Comparison of ENCODE assay signal across 8 cellular contexts in genomic region chr22:37849089-37849751, GRCh38. TPM values are rescaled to one million over a fixed set of nuclear protein-coding genes. Genes with fewer than 3 reads are reported as not detected.
A peak's percentile ranks its signal among the peaks of the same experiment; 100 is the strongest.
DNase-seq lines count a peak whose midpoint lies in the region; ATAC-seq lines count a peak whose summit lies in the region.

Gene EIF3L (plus strand): TSS chr22:37849419. CDS start chr22:37849450, 31 bp downstream.

- peak within 1 kb of the TSS; percentile 73 to 84 (median 80) for H3K4me3 ChIP-seq in BLaER1 treated with 17β-estradiol and CSF1 and Interleukin-3, amounts not matched to agents 10 nM and 100 nM
- H3K4me3 ChIP-seq in effector memory CD4-positive, alpha-beta T cell (ENCODE audit: insufficient read depth, low read depth, low read length, poor library complexity, severe bottlenecking) = peak within 1 kb of the TSS; percentile 84

- DNase-seq in HK-2 (ENCODE audit: unreplicated experiment) (peak; percentile 86), NOMO-1 (lab: John Stamatoyannopoulos, UW; ENCODE audit: unreplicated experiment in 2 of 2) (peak; percentile 80 to 91), lung microvascular endothelial cell (ENCODE audit: low read depth in 2 of 2) (peak; percentile 92 to 93)
- DNase-seq in effector memory CD4-positive, alpha-beta T cell = peak; percentile 73 to 83 (median 78)
- DNase-seq in stimulated activated CD4-positive, alpha-beta T cell treated with anti-CD3 and anti-CD28 coated beads, TNF-alpha, amount 100 ng/mL, for 4 hours (ENCODE audit: low read depth in 3 of 3) = peak; percentile 69 to 81 (median 74)

- H3K9me3 ChIP-seq in BLaER1 treated with 17β-estradiol and CSF1 and Interleukin-3, amounts not matched to agents 10 nM and 100 nM (replicated peaks in 1 of 11) = peaks cover 0 to 12% (median 9%) of the 10 kb centered on the region in 11 experiments; a peak in 14 of 22 replicates
- H3K9me3 ChIP-seq in effector memory CD4-positive, alpha-beta T cell (ENCODE audit: control insufficient read depth, low read length) = no peaks in the 10 kb centered on the region

- CTCF ChIA-PET in activated CD8-positive, alpha-beta memory T cell treated with anti-CD3 and anti-CD28 coated beads for 36 hours (lab: Charles Lee) = interaction anchor here (1.2 to 1.5 kb wide), 2 partner anchors 14 to 31 kb away, joined by 4 to 8 read pairs; no protein-coding TSS in a partner anchor

- H3K27me3 ChIP-seq in BLaER1 treated with 17β-estradiol and CSF1 and Interleukin-3, amounts not matched to agents 10 nM and 100 nM = no peaks in the 10 kb centered on the region
- no peaks in the 10 kb centered on the region for H3K27me3 ChIP-seq in effector memory CD4-positive, alpha-beta T cell (replicated peaks; ENCODE audit: control insufficient read depth, insufficient read depth, low read length, poor library complexity, severe bottlenecking)

- POLR2A ChIA-PET in activated CD8-positive, alpha-beta memory T cell treated with anti-CD3 and anti-CD28 coated beads for 36 hours (lab: Charles Lee) = interaction anchor here (0.6 kb wide), 1 partner anchor 12 kb away, joined by 3 read pairs; no protein-coding TSS in a partner anchor

- peaks cover 26 to 37% (median 30%) of the 10 kb centered on the region in 10 experiments for H3K4me1 ChIP-seq in BLaER1 treated with 17β-estradiol and CSF1 and Interleukin-3, amounts not matched to agents 10 nM and 100 nM
- H3K4me1 ChIP-seq in effector memory CD4-positive, alpha-beta T cell (ENCODE audit: control insufficient read depth, insufficient read depth, low read length, poor library complexity, severe bottlenecking) = peaks cover 5% of the 10 kb centered on the region

- peaks cover 35 to 45% (median 40%) of the 10 kb centered on the region in 11 experiments for H3K36me3 ChIP-seq in BLaER1 treated with 17β-estradiol and CSF1 and Interleukin-3, amounts not matched to agents 10 nM and 100 nM
- peaks cover 20% of the 10 kb centered on the region for H3K36me3 ChIP-seq in effector memory CD4-positive, alpha-beta T cell (ENCODE audit: control insufficient read depth, insufficient read depth, low read length)

- peak within 1 kb of the TSS; percentile 87 to 99 (median 92) for H3K4me2 ChIP-seq in BLaER1 treated with 17β-estradiol and CSF1 and Interleukin-3, amounts not matched to agents 10 nM and 100 nM

- peak within 1 kb of the TSS; percentile 88 to 96 (median 91) for H3K9ac ChIP-seq in BLaER1 treated with 17β-estradiol and CSF1 and Interleukin-3, amounts not matched to agents 10 nM and 100 nM

- peak; percentile 48 for ATAC-seq in GM19372 (IDR thresholded peaks at IDR 0.05; ENCODE audit: low read depth, unreplicated experiment)

- H4K20me1 ChIP-seq in BLaER1 treated with 17β-estradiol and CSF1 and Interleukin-3, amounts not matched to agents 10 nM and 100 nM = peaks cover 12 to 47% (median 41%) of the 10 kb centered on the region in 11 experiments; a peak in 21 of 22 replicates

- H3K27ac ChIP-seq in BLaER1 treated with 17β-estradiol and CSF1 and Interleukin-3, amounts not matched to agents 10 nM and 100 nM = peak within 1 kb of the TSS; percentile 87 to 92 (median 90)
- peak within 1 kb of the TSS; percentile 79 for H3K27ac ChIP-seq in effector memory CD4-positive, alpha-beta T cell (ENCODE audit: insufficient read depth, low read length, poor library complexity, severe bottlenecking)

RNA-seq across cellular contexts. Expression of gene EIF3L, which starts in this region (rescaled TPM):
- total RNA-seq in activated CD8-positive, alpha-beta memory T cell treated with anti-CD3 and anti-CD28 coated beads for 36 hours = 100 to 1,000 TPM; 533 to 559 TPM
- total RNA-seq in lung microvascular endothelial cell = 293 and 344 TPM in 2 replicates

Comparison
In these comparisons a context has a peak if more than half of its experiments do, and no peak if none do; other contexts are left out.
1. Peak in every context shown above with its lines: DNase-seq, ATAC-seq, H3K4me3 ChIP-seq and H3K27ac ChIP-seq.